14 cellular contexts compared by ENCODE assay signal in the genomic region with DNA sequence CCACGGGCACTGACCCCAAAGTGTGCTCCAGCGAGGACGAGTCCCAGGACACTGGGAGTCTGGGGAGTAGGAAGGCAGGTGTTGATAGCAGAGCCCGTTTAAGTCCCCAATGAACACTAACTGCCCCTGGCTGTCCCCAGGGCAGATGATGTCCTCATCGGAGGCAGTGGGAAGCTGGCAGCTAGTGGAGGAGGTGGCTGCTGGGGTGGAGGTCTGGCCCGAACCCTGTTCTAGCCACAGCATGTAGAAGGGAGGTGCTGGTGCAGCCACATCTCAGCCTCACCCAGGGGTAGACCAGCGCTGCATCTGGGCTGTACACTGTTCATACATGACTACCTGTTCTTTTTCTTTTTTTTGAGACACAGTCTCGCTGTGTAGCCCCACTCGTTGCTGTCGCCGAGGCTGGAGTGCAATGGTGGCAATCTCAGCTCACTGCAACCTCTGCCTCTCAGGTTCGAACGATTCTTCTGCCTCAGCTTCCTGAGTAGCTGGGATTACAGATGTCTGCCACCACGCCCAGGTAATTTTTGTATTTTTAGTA. TPM values are rescaled to one million over a fixed set of nuclear protein-coding genes. Genes with fewer than 3 reads are reported as not detected.
DNase-seq lines count a peak whose midpoint lies in the region; ATAC-seq and TF ChIP-seq lines count a peak whose summit lies in the region.
"Had no signal": no experiment of that assay in that cellular context is flagged by ENCODE, and none has a peak within 500 bp of the region (broad histone marks: within the 10 kb centered on the region; RNA-seq: fewer than 3 reads in every experiment).

No MANE protein-coding gene starts in this region.

- H3K9me3 Mint-ChIP-seq in activated CD4-positive, alpha-beta T cell treated with anti-CD3 and anti-CD28 coated beads, Interleukin-2, amount 10 ng/mL, durations not matched to agents 7 days and 5 days: no peaks in the 10 kb centered on the region
- H3K9me3 Mint-ChIP-seq in brain: peaks cover 5 to 11% (median 7%) of the 10 kb centered on the region in 5 experiments
- H3K9me3 Mint-ChIP-seq: type B pancreatic cell had no signal

- no peak for TF ChIP-seq CTCF in RWPE1 (conservative IDR thresholded peaks at IDR 0.05; ENCODE audit: low read depth)
- TF ChIP-seq CTCF in brain (conservative IDR thresholded peaks at IDR 0.05): no peak
- TF ChIP-seq CTCF in neutrophil (IDR thresholded peaks at IDR 0.05): no peak

- no peak overlapping the region for H3K4me3 Mint-ChIP-seq in activated CD4-positive, alpha-beta T cell treated with anti-CD3 and anti-CD28 coated beads, Interleukin-2, amount 10 ng/mL, durations not matched to agents 7 days and 5 days
- no peak overlapping the region for H3K4me3 Mint-ChIP-seq in brain
- H3K4me3 Mint-ChIP-seq: type B pancreatic cell had no signal

- H3K36me3 ChIP-seq in neutrophil: peaks cover 83% of the 10 kb centered on the region

- DNase-seq in activated CD4-positive, alpha-beta T cell treated with anti-CD3 and anti-CD28 coated beads, Interleukin-2, amount 10 ng/mL, durations not matched to agents 7 days and 5 days: no peak
- DNase-seq in activated CD4-positive, alpha-beta T cell treated with anti-CD3 and anti-CD28 coated beads, Interleukin-2, amount 50 U/mL, for 4 hours: no peak
- DNase-seq in RWPE1 (ENCODE audit: low spot score) (no peak), COLO829 (ENCODE audit: low spot score) (no peak), NCI-H2227 treated with DMSO at 0.1 percent for 48 hours (lab: John Stamatoyannopoulos, UW) (no peak)
- DNase-seq: amniotic stem cell; NCI-H146; SIG-M5; stimulated activated CD4-positive, alpha-beta T cell treated with anti-CD3 and anti-CD28 coated beads, Interleukin-1b, Interleukin-23, amount 100 ng/mL, for 48 hours had no signal

- peaks cover 59% of the 10 kb centered on the region for H3K4me1 Mint-ChIP-seq in activated CD4-positive, alpha-beta T cell treated with anti-CD3 and anti-CD28 coated beads, Interleukin-2, amount 10 ng/mL, durations not matched to agents 7 days and 5 days
- H3K4me1 Mint-ChIP-seq in brain: peaks cover 12% of the 10 kb centered on the region

- peak overlapping the region; percentile 74 for H3K27ac Mint-ChIP-seq in activated CD4-positive, alpha-beta T cell treated with anti-CD3 and anti-CD28 coated beads, Interleukin-2, amount 10 ng/mL, durations not matched to agents 7 days and 5 days
- peak overlapping the region; percentile 39 to 93 (median 42) for H3K27ac Mint-ChIP-seq in brain
- H3K27ac Mint-ChIP-seq: type B pancreatic cell had no signal

- peaks cover 72% of the 10 kb centered on the region for H3K36me3 Mint-ChIP-seq in activated CD4-positive, alpha-beta T cell treated with anti-CD3 and anti-CD28 coated beads, Interleukin-2, amount 10 ng/mL, durations not matched to agents 7 days and 5 days (ENCODE audit: low read depth)
- peaks cover 53% of the 10 kb centered on the region for H3K36me3 Mint-ChIP-seq in brain

- H3K27me3 ChIP-seq in neutrophil: no peaks in the 10 kb centered on the region

- H3K4me1 ChIP-seq in neutrophil (ENCODE audit: control insufficient read depth in 1 of 2, insufficient read depth in 1 of 2, low read depth in 1 of 2, low read length in 1 of 2): no peaks in the 10 kb centered on the region

- no peak overlapping the region for H3K4me3 ChIP-seq in neutrophil (ENCODE audit: low read depth in 1 of 2, low read length in 1 of 2)

- no peak for ATAC-seq in GM21447 (IDR thresholded peaks at IDR 0.05; ENCODE audit: unreplicated experiment)
- ATAC-seq: sciatic nerve had no signal

- H3K27ac ChIP-seq in RWPE1 (peak overlapping the region; percentile 54), neutrophil (peak overlapping the region; percentile 17)

- CTCF ChIA-PET in activated CD4-positive, alpha-beta T cell treated with anti-CD3 and anti-CD28 coated beads, Interleukin-2, amount 10 ng/mL, durations not matched to agents 7 days and 5 days (lab: Charles Lee): interaction anchor here (0.6 to 1.9 kb wide), 8 partner anchors 9 to 94 kb away, joined by 3 to 11 read pairs (median 4); no protein-coding TSS in a partner anchor
- CTCF ChIA-PET in RWPE1 (lab: Yijun Ruan, JAX): no interaction called here

- H3K27me3 Mint-ChIP-seq in activated CD4-positive, alpha-beta T cell treated with anti-CD3 and anti-CD28 coated beads, Interleukin-2, amount 10 ng/mL, durations not matched to agents 7 days and 5 days: no peaks in the 10 kb centered on the region
- no peaks in the 10 kb centered on the region for H3K27me3 Mint-ChIP-seq in brain
- H3K27me3 Mint-ChIP-seq: type B pancreatic cell had no signal

- POLR2A ChIA-PET in activated CD4-positive, alpha-beta T cell treated with anti-CD3 and anti-CD28 coated beads, Interleukin-2, amount 10 ng/mL, durations not matched to agents 7 days and 5 days (lab: Charles Lee): no interaction called here
- POLR2A ChIA-PET in RWPE1 (lab: Yijun Ruan, JAX; ENCODE audit: low non-redundant PET): no interaction called here

- H3K9me3 ChIP-seq in neutrophil: no peaks in the 10 kb centered on the region

RNA-seq across cellular contexts. Expression of a gene that starts 51.8 kb away (rescaled TPM):
- total RNA-seq in activated CD4-positive, alpha-beta T cell treated with anti-CD3 and anti-CD28 coated beads, Interleukin-2, amount 10 ng/mL, durations not matched to agents 7 days and 5 days: 100 to 1,000 TPM; 235 to 264 TPM
- polyA plus RNA-seq in brain (ENCODE audit: insufficient read depth, low read depth, low replicate concordance): 88.5 TPM
